In the genomic region with DNA sequence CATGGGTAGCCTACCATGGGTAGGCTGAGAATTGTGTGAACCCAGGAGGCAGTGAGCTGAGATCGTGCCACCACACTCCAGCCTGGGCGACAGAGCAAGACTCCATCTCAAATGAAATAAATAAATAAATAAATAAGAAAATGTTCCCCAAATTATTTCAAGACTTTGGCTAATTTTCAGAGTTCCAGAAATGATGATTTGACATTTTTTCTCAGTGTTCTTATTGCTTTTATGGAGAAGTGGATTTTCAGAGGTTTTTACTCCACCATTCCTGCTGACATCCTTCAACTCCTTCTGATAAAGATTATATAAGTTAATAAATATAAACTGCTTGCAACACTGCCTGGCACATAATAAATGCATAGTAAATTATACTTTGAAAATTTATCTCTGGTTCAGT, we compare ENCODE assay signal across 22 cellular contexts.
DNase-seq lines count a peak whose midpoint lies in the region; ATAC-seq, FAIRE-seq and TF ChIP-seq lines count a peak whose summit lies in the region.
"Had no signal": no experiment of that assay in that cellular context is flagged by ENCODE, and none has a peak within 500 bp of the region (broad histone marks: within the 10 kb centered on the region; RNA-seq: fewer than 3 reads in every experiment).

No MANE protein-coding gene starts in this region.

- H3K27ac ChIP-seq in HepG2 (ENCODE audit: extremely low read length, insufficient read depth, low read length) (no peak overlapping the region), right lobe of liver (no peak overlapping the region), K562 (ENCODE audit: extremely low read depth, low read depth, low read length) (no peak overlapping the region), trophoblast cell (ENCODE audit: low read depth, low read length) (no peak overlapping the region)
- H3K27ac ChIP-seq: 22Rv1, BLaER1 had no signal

- H3K23ac ChIP-seq in trophoblast cell (ENCODE audit: low read length): no peak overlapping the region

- H3K9ac ChIP-seq in HepG2 (ENCODE audit: insufficient read depth, low read depth, low read length) (no peak overlapping the region), K562 (ENCODE audit: insufficient read depth in 1 of 2, low read depth in 2 of 2, low read length in 2 of 2) (no peak overlapping the region), trophoblast cell (ENCODE audit: low read length) (no peak overlapping the region)
- H3K9ac ChIP-seq: BLaER1 had no signal

- H2BK12ac ChIP-seq in trophoblast cell (ENCODE audit: low read length): peak overlapping the region; percentile 89

- no peak for ATAC-seq in HepG2
- ATAC-seq in right lobe of liver: no peak
- no peak for ATAC-seq in K562
- ATAC-seq: CD8-positive, alpha-beta T cell had no signal

- peaks cover 4% of the 10 kb centered on the region for H3K79me1 ChIP-seq in trophoblast cell (ENCODE audit: low read length)

- DNase-seq in HepG2 (ENCODE audit: low spot score) (no peak), right lobe of liver (no peak), K562 (ENCODE audit: extremely low read depth in 1 of 4, low spot score in 3 of 4) (no peak), trophoblast cell (no peak), medulla oblongata (ENCODE audit: extremely low spot score) (no peak)
- no peak for DNase-seq in activated CD4-positive, alpha-beta memory T cell treated with anti-CD3 and anti-CD28 coated beads, Interleukin-2, amount 10 ng/mL, durations not matched to agents 7 days and 5 days
- DNase-seq: ACHN; BE2C; C1 segment of cervical spinal cord; Caco-2; Calu3; CD4-positive, CD25-positive, alpha-beta regulatory T cell; CD8-positive, alpha-beta T cell; DMS79 treated with DMSO at 0.1 percent for 48 hours; GF-D8 had no signal

- H2BK5ac ChIP-seq in trophoblast cell (ENCODE audit: low read depth, low read length, poor library complexity): peak overlapping the region; percentile 88

- no peak overlapping the region for H3K27ac Mint-ChIP-seq in activated CD4-positive, alpha-beta memory T cell treated with anti-CD3 and anti-CD28 coated beads, Interleukin-2, amount 10 ng/mL, durations not matched to agents 7 days and 5 days
- H3K27ac Mint-ChIP-seq: CD14-positive monocyte; CD4-positive, CD25-positive, alpha-beta regulatory T cell; CD8-positive, alpha-beta T cell had no signal

- FAIRE-seq in HepG2 (lab: Jason Lieb, UNC) (no peak), K562 (lab: Jason Lieb, UNC) (no peak)
- FAIRE-seq: D721Med, G401.6, GM12891, GM19239 had no signal

- H2BK120ac ChIP-seq in trophoblast cell (ENCODE audit: insufficient read depth, low read length, poor library complexity): peak overlapping the region; percentile 51

- TF ChIP-seq RAD21 in HepG2 (CRISPR knock-in tag; IDR thresholded peaks at IDR 0.05) (no peak), K562 (CRISPR knock-in tag; conservative IDR thresholded peaks at IDR 0.05 in 1 of 2, IDR thresholded peaks at IDR 0.05 in 1 of 2) (no peak)

- H3K14ac ChIP-seq in trophoblast cell (ENCODE audit: low read length): peak overlapping the region; percentile 70

- H3K4ac ChIP-seq in trophoblast cell (ENCODE audit: low read depth, low read length): no peak overlapping the region

- H2AFZ ChIP-seq in HepG2 (ENCODE audit: low read length) (no peak overlapping the region), K562 (ENCODE audit: low read depth, low read length) (no peak overlapping the region), trophoblast cell (ENCODE audit: insufficient read depth, low read length, poor library complexity) (no peak overlapping the region)

- no peak for TF ChIP-seq EP300 in HepG2 (IDR thresholded peaks at IDR 0.05; ENCODE audit: low read depth in 2 of 2, low read length in 2 of 2)
- TF ChIP-seq EP300 in HepG2 (CRISPR knock-in tag; IDR thresholded peaks at IDR 0.05; ENCODE audit: borderline replicate concordance): no peak
- TF ChIP-seq EP300 in K562 (IDR thresholded peaks at IDR 0.05; ENCODE audit: low read length): no peak

- no TSS peak for BruUV-seq in HepG2 (replicated peaks; lab: Mats Ljungman, UMichigan)
- BruUV-seq in K562 (replicated peaks; lab: Mats Ljungman, UMichigan): no TSS peak

- H3K4me2 ChIP-seq in HepG2 (ENCODE audit: low read depth, low read length) (no peak overlapping the region), K562 (ENCODE audit: insufficient read depth, low read length) (no peak overlapping the region), trophoblast cell (ENCODE audit: low read length) (no peak overlapping the region)
- H3K4me2 ChIP-seq: BLaER1 had no signal

- H3K4me3 ChIP-seq in HepG2 (replicated peaks in 1 of 3; ENCODE audit: insufficient read depth in 1 of 3, low read depth in 2 of 3, low read length in 3 of 3) (no peak overlapping the region), right lobe of liver (no peak overlapping the region), K562 (no peak overlapping the region), trophoblast cell (ENCODE audit: low read depth, low read length) (no peak overlapping the region)
- H3K4me3 ChIP-seq: BLaER1 had no signal

- H2AK5ac ChIP-seq in trophoblast cell (ENCODE audit: low read length): peak overlapping the region; percentile 74

- H3K4me1 Mint-ChIP-seq in activated CD4-positive, alpha-beta memory T cell treated with anti-CD3 and anti-CD28 coated beads, Interleukin-2, amount 10 ng/mL, durations not matched to agents 7 days and 5 days: peaks cover 10% of the 10 kb centered on the region

- WGBS in HepG2 (ENCODE audit: low lambda C conversion rate): 17% methylated on average over 2 of the region's 2 CpGs
- 43% methylated on average over 2 of the region's 2 CpGs for WGBS in right lobe of liver (ENCODE audit: insufficient coverage, low coverage, low lambda C conversion rate, missing lambda C conversion rate)
- 0% methylated on average over 2 of the region's 2 CpGs for WGBS in K562 (ENCODE audit: insufficient coverage, low coverage, missing lambda C conversion rate)
- no CpG with 5 or more reads among the region's 2 CpGs for WGBS in trophoblast cell (ENCODE audit: extremely low coverage, insufficient coverage, insufficient read length)

- peaks cover 4% of the 10 kb centered on the region for H3K9me3 Mint-ChIP-seq in activated CD4-positive, alpha-beta memory T cell treated with anti-CD3 and anti-CD28 coated beads, Interleukin-2, amount 10 ng/mL, durations not matched to agents 7 days and 5 days
- H3K9me3 Mint-ChIP-seq: CD14-positive monocyte; CD4-positive, CD25-positive, alpha-beta regulatory T cell; CD8-positive, alpha-beta T cell had no signal

- H3K27me3 ChIP-seq in HepG2 (ENCODE audit: control insufficient read depth in 1 of 2, insufficient read depth in 2 of 2, low read length in 2 of 2) (no peaks in the 10 kb centered on the region), right lobe of liver (no peaks in the 10 kb centered on the region), K562 (ENCODE audit: control insufficient read depth in 2 of 2, insufficient read depth in 2 of 2, low read length in 2 of 2) (peaks cover 2 to 4% of the 10 kb centered on the region in 2 experiments; a peak in 2 of 5 replicates), trophoblast cell (ENCODE audit: insufficient read depth, low read length) (no peaks in the 10 kb centered on the region)
- H3K27me3 ChIP-seq: BE2C, BLaER1 had no signal

- H3K9me1 ChIP-seq in K562 (ENCODE audit: control insufficient read depth, insufficient read depth, low read length): no peaks in the 10 kb centered on the region

- H3K4me1 ChIP-seq in HepG2 (ENCODE audit: insufficient read depth, low read length): no peaks in the 10 kb centered on the region
- H3K4me1 ChIP-seq in right lobe of liver: no peaks in the 10 kb centered on the region
- no peaks in the 10 kb centered on the region for H3K4me1 ChIP-seq in K562 (replicated peaks in 1 of 2; ENCODE audit: control insufficient read depth in 2 of 2, insufficient read depth in 2 of 2, low read length in 2 of 2)
- peaks cover 0 to 4% of the 10 kb centered on the region in 2 experiments for H3K4me1 ChIP-seq in trophoblast cell (ENCODE audit: control insufficient read depth in 1 of 2, insufficient read depth in 2 of 2, low read length in 2 of 2)
- H3K4me1 ChIP-seq: BE2C had no signal

- peak overlapping the region; percentile 73 for H4K91ac ChIP-seq in trophoblast cell (ENCODE audit: low read depth, low read length)

- no peaks in the 10 kb centered on the region for H3K36me3 Mint-ChIP-seq in activated CD4-positive, alpha-beta memory T cell treated with anti-CD3 and anti-CD28 coated beads, Interleukin-2, amount 10 ng/mL, durations not matched to agents 7 days and 5 days (ENCODE audit: low read depth)
- H3K36me3 Mint-ChIP-seq: CD14-positive monocyte; CD8-positive, alpha-beta T cell had no signal

- CTCF ChIA-PET in HepG2 (lab: Yijun Ruan, JAX; ENCODE audit: low intra/inter-chr PET ratio, low total read pairs): no interaction called here
- CTCF ChIA-PET in K562 (lab: Yijun Ruan, JAX; ENCODE audit: low intra/inter-chr PET ratio): no interaction called here
- CTCF ChIA-PET in activated CD4-positive, alpha-beta memory T cell treated with anti-CD3 and anti-CD28 coated beads, Interleukin-2, amount 10 ng/mL, durations not matched to agents 7 days and 5 days (lab: Charles Lee): interaction anchor here (0.9 to 3.5 kb wide), 3 partner anchors 12 to 80 kb away, joined by 3 to 22 read pairs (median 4); partner anchors contain the start of gene PRKCQ

- no peaks in the 10 kb centered on the region for H3K9me3 ChIP-seq in HepG2 (ENCODE audit: low read length)
- no peaks in the 10 kb centered on the region for H3K9me3 ChIP-seq in right lobe of liver
- H3K9me3 ChIP-seq in K562 (replicated peaks; ENCODE audit: control insufficient read depth, insufficient read depth, low read depth, low read length): no peaks in the 10 kb centered on the region
- H3K9me3 ChIP-seq in trophoblast cell (ENCODE audit: insufficient read depth, low read depth, low read length): no peaks in the 10 kb centered on the region
- H3K9me3 ChIP-seq: BE2C had no signal

- no peaks in the 10 kb centered on the region for H4K20me1 ChIP-seq in HepG2 (ENCODE audit: insufficient read depth, low read length)
- no peaks in the 10 kb centered on the region for H4K20me1 ChIP-seq in K562 (replicated peaks; ENCODE audit: control insufficient read depth, insufficient read depth, low read length)
- H4K20me1 ChIP-seq: BLaER1 had no signal

- H3K18ac ChIP-seq in trophoblast cell (ENCODE audit: low read length): no peak overlapping the region

- H3K36me3 ChIP-seq in HepG2 (replicated peaks in 1 of 2; ENCODE audit: control insufficient read depth in 1 of 2, insufficient read depth in 2 of 2, low read length in 2 of 2) (no peaks in the 10 kb centered on the region), right lobe of liver (no peaks in the 10 kb centered on the region), K562 (ENCODE audit: control insufficient read depth, insufficient read depth, low read length) (no peaks in the 10 kb centered on the region), trophoblast cell (ENCODE audit: control insufficient read depth in 1 of 2, insufficient read depth in 2 of 2, low read length in 2 of 2) (no peaks in the 10 kb centered on the region)
- H3K36me3 ChIP-seq: BE2C, BLaER1 had no signal

- no peak overlapping the region for H3K4me3 Mint-ChIP-seq in activated CD4-positive, alpha-beta memory T cell treated with anti-CD3 and anti-CD28 coated beads, Interleukin-2, amount 10 ng/mL, durations not matched to agents 7 days and 5 days
- H3K4me3 Mint-ChIP-seq: CD14-positive monocyte; CD4-positive, CD25-positive, alpha-beta regulatory T cell; CD8-positive, alpha-beta T cell had no signal

- no peak overlapping the region for H4K12ac ChIP-seq in trophoblast cell (ENCODE audit: low read depth, low read length)

- H4K8ac ChIP-seq in trophoblast cell (ENCODE audit: low read depth, low read length): peak overlapping the region; percentile 60

- POLR2A ChIA-PET in HepG2 (lab: Yijun Ruan, JAX): no interaction called here
- POLR2A ChIA-PET in K562 (lab: Yijun Ruan, JAX): interaction anchor here (1.3 kb wide), 1 partner anchor 251 kb away, joined by 3 read pairs; no protein-coding TSS in a partner anchor
- POLR2A ChIA-PET in activated CD4-positive, alpha-beta memory T cell treated with anti-CD3 and anti-CD28 coated beads, Interleukin-2, amount 10 ng/mL, durations not matched to agents 7 days and 5 days (lab: Charles Lee): no interaction called here

- intact Hi-C loops in HepG2 (cut with micrococcal nuclease; ENCODE audit: unreplicated experiment): no loop called here
- intact Hi-C loops in right lobe of liver (cut with DNase I): loop anchor here in 1 of 2 donors (10.0 kb wide), 1 partner anchor 236 kb away; no protein-coding TSS in a partner anchor
- intact Hi-C loops in K562 (cut with micrococcal nuclease): no loop called here

- in situ Hi-C loops in HepG2 (cut with HindIII; ENCODE audit: extremely low pct_ligation_motif_present, low pct_unique_long_range_greater_than_20kb): no loop called here
- in situ Hi-C loops in K562 (cut with MboI): loop anchor here (25.0 kb wide), 1 partner anchor 548 kb away; no protein-coding TSS in a partner anchor

- no peaks in the 10 kb centered on the region for H3K79me2 ChIP-seq in HepG2 (ENCODE audit: insufficient read depth, low read length)
- no peaks in the 10 kb centered on the region for H3K79me2 ChIP-seq in K562 (ENCODE audit: control insufficient read depth, insufficient read depth, low read length)
- no peaks in the 10 kb centered on the region for H3K79me2 ChIP-seq in trophoblast cell (ENCODE audit: control insufficient read depth, insufficient read depth, low read length, poor library complexity)

- TF ChIP-seq CTCF in HepG2 (CRISPR knock-in tag; IDR thresholded peaks at IDR 0.05) (no peak), right lobe of liver (IDR thresholded peaks at IDR 0.05) (no peak), K562 (IDR thresholded peaks at IDR 0.05 in 2 of 3, conservative IDR thresholded peaks at IDR 0.05 in 1 of 3; ENCODE audit: insufficient read depth in 2 of 3, low read depth in 1 of 3, low read length in 3 of 3) (no peak)

- TF ChIP-seq POLR2A in HepG2 (IDR thresholded peaks at IDR 0.05; ENCODE audit: insufficient read depth in 1 of 2, low read depth in 2 of 2, low read length in 2 of 2) (no peak), right lobe of liver (IDR thresholded peaks at IDR 0.05) (no peak), K562 (conservative IDR thresholded peaks at IDR 0.05) (no peak)

- peaks cover 16% of the 10 kb centered on the region for H3K27me3 Mint-ChIP-seq in activated CD4-positive, alpha-beta memory T cell treated with anti-CD3 and anti-CD28 coated beads, Interleukin-2, amount 10 ng/mL, durations not matched to agents 7 days and 5 days

Comparison
In these comparisons a context has a peak if more than half of its experiments do, and no peak if none do; other contexts are left out.
1. Of the 241 proteins assayed by ChIP-seq in both HepG2 and K562: peak only in HepG2: none; only in K562: MAFG; in both: MAFF and MAFK; in neither: 238.